Comparison of ENCODE assay signal across 8 cellular contexts in genomic region chr4:128600996-128601857, GRCh38.
DNase-seq lines count a peak whose midpoint lies in the region; ATAC-seq and TF ChIP-seq lines count a peak whose summit lies in the region.

No MANE protein-coding gene starts in this region.

- H3K36me3 ChIP-seq in Caco-2 (ENCODE audit: control insufficient read depth, insufficient read depth, low read length) (no peaks in the 10 kb centered on the region), breast epithelium (no peaks in the 10 kb centered on the region)

- H3K9me3 Mint-ChIP-seq in Caco-2 (ENCODE audit: unreplicated experiment) (peaks cover 8% of the 10 kb centered on the region), type B pancreatic cell (peaks cover 7% of the 10 kb centered on the region)

- H3K4me3 ChIP-seq in Caco-2 (ENCODE audit: low read depth, low read length), result no peak overlapping the region
- H3K4me3 ChIP-seq in breast epithelium, result no peak overlapping the region

- H3K27ac Mint-ChIP-seq in Caco-2 (ENCODE audit: unreplicated experiment) (peak overlapping the region; percentile 57), type B pancreatic cell (peak overlapping the region; percentile 43)

- H3K27ac ChIP-seq in breast epithelium, result peak overlapping the region; percentile 53 to 61

- CTCF ChIA-PET in Caco-2 (lab: Charles Lee), result no interaction called here
- CTCF ChIA-PET in GM10248 (lab: Yijun Ruan, JAX), result interaction anchor here (1.2 to 1.8 kb wide), 4 partner anchors 8 to 34 kb away, joined by 3 to 5 read pairs (median 3); no protein-coding TSS in a partner anchor

- no peak overlapping the region for H3K4me3 Mint-ChIP-seq in Caco-2 (ENCODE audit: unreplicated experiment)
- H3K4me3 Mint-ChIP-seq in type B pancreatic cell, result peak overlapping the region; percentile 40

- H3K4me1 ChIP-seq in Caco-2 (peaks cover 16% of the 10 kb centered on the region), breast epithelium (no peaks in the 10 kb centered on the region)

- H3K4me1 Mint-ChIP-seq in Caco-2 (ENCODE audit: low read depth, unreplicated experiment) (peaks cover 13% of the 10 kb centered on the region), type B pancreatic cell (ENCODE audit: unreplicated experiment) (peaks cover 38% of the 10 kb centered on the region)

- H3K36me3 Mint-ChIP-seq in Caco-2 (ENCODE audit: insufficient read depth, unreplicated experiment), result no peaks in the 10 kb centered on the region
- no peaks in the 10 kb centered on the region for H3K36me3 Mint-ChIP-seq in type B pancreatic cell

- no peak for TF ChIP-seq POLR2A in breast epithelium (IDR thresholded peaks at IDR 0.05)

- TF ChIP-seq CTCF in Caco-2 (IDR thresholded peaks at IDR 0.05; ENCODE audit: insufficient read depth in 1 of 2, low read depth in 1 of 2, low read length in 1 of 2, severe bottlenecking in 1 of 2, unreplicated experiment in 1 of 2), result no peak
- no peak for TF ChIP-seq CTCF in breast epithelium (IDR thresholded peaks at IDR 0.05)
- TF ChIP-seq CTCF in type B pancreatic cell (conservative IDR thresholded peaks at IDR 0.05), result no peak
- TF ChIP-seq CTCF in GM10248 (IDR thresholded peaks at IDR 0.05; ENCODE audit: control extremely low read depth, extremely low read depth, low read depth, missing control alignments), result no peak

- intact Hi-C loops in Caco-2 (cut with micrococcal nuclease; ENCODE audit: unreplicated experiment) (no loop called here), breast epithelium (cut with DNase I; ENCODE audit: low total_unique reads) (no loop called here)

- H3K27me3 ChIP-seq in Caco-2 (replicated peaks; ENCODE audit: control insufficient read depth, insufficient read depth, low read length), result no peaks in the 10 kb centered on the region
- no peaks in the 10 kb centered on the region for H3K27me3 ChIP-seq in breast epithelium

- ATAC-seq in GM19324 (IDR thresholded peaks at IDR 0.05; ENCODE audit: low FRiP score, unreplicated experiment), result no peak

- POLR2A ChIA-PET in Caco-2 (lab: Charles Lee) (no interaction called here), GM10248 (lab: Yijun Ruan, JAX) (no interaction called here)

- H3K9me3 ChIP-seq in Caco-2 (peaks cover 3% of the 10 kb centered on the region; the same call in 1 of the 2 replicates), breast epithelium (no peaks in the 10 kb centered on the region)

- BruUV-seq in Caco-2 (replicated peaks; lab: Mats Ljungman, UMichigan), result no TSS peak

- no peaks in the 10 kb centered on the region for H3K27me3 Mint-ChIP-seq in Caco-2 (ENCODE audit: insufficient read depth, unreplicated experiment)
- no peaks in the 10 kb centered on the region for H3K27me3 Mint-ChIP-seq in type B pancreatic cell

- DNase-seq in Caco-2 (peak in 1 of 2 experiments; percentile 8), NCI-H1694 (lab: John Stamatoyannopoulos, UW) (peak; percentile 35), breast epithelium (ENCODE audit: low spot score in 2 of 2) (peak; percentile 71), left kidney (ENCODE audit: low read depth, low spot score) (peak; percentile 33), type B pancreatic cell (ENCODE audit: extremely low spot score, unreplicated experiment) (no peak), GM10248 (ENCODE audit: extremely low spot score) (no peak)
- no peak for DNase-seq in stimulated activated CD8-positive, alpha-beta memory T cell treated with anti-CD3 and anti-CD28 coated beads, Interleukin-4, amount 100 ng/mL, for 48 hours

Comparison
In these comparisons a context has a peak if more than half of its experiments do, and no peak if none do; other contexts are left out.
1. DNase-seq: peak in NCI-H1694 (single experiment), breast epithelium (2 of 2) and left kidney (single experiment); none in type B pancreatic cell (single experiment), stimulated activated CD8-positive, alpha-beta memory T cell treated with anti-CD3 and anti-CD28 coated beads, Interleukin-4, amount 100 ng/mL, for 48 hours (single experiment) and GM10248 (single experiment).